1 cellular context compared by ENCODE assay signal in genomic region chr12:26689281-26689841, GRCh38.
TF ChIP-seq lines count a peak whose summit lies in the region.

No MANE protein-coding gene starts in this region.

TF ChIP-seq in HepG2, 621 proteins besides CTCF, POLR2A, EP300 and RAD21 (continued from another document):
- no peak for TF ChIP-seq AFF4 (CRISPR knock-in tag; IDR thresholded peaks at IDR 0.05)
- TF ChIP-seq HDAC2 (CRISPR knock-in tag; IDR thresholded peaks at IDR 0.05), result 0 out of 2 replicates have a peak, but pooled peaks have one; percentile 15
- peak; percentile 56 for TF ChIP-seq HNRNPK (IDR thresholded peaks at IDR 0.05; ENCODE audit: low read depth, low read length, poor library complexity, severe bottlenecking)
- peak; percentile 27; the same call in 1 of the 2 replicates for TF ChIP-seq RXRA (CRISPR knock-in tag; IDR thresholded peaks at IDR 0.05)
- peak; percentile 24; the same call in 1 of the 2 replicates for TF ChIP-seq SIX1 (CRISPR knock-in tag; IDR thresholded peaks at IDR 0.05; ENCODE audit: borderline replicate concordance)
- peak; percentile 32; the same call in 1 of the 2 replicates for TF ChIP-seq ZNF770 (CRISPR knock-in tag; IDR thresholded peaks at IDR 0.05)
- TF ChIP-seq FIP1L1 (IDR thresholded peaks at IDR 0.05; ENCODE audit: borderline replicate concordance, insufficient read depth, low read depth, low read length), result no peak
- no peak for TF ChIP-seq ZBTB39 (CRISPR knock-in tag; IDR thresholded peaks at IDR 0.05)
- peak; percentile 34; the same call in 1 of the 2 replicates for TF ChIP-seq MAX (IDR thresholded peaks at IDR 0.05)
- TF ChIP-seq, protein P1, sequence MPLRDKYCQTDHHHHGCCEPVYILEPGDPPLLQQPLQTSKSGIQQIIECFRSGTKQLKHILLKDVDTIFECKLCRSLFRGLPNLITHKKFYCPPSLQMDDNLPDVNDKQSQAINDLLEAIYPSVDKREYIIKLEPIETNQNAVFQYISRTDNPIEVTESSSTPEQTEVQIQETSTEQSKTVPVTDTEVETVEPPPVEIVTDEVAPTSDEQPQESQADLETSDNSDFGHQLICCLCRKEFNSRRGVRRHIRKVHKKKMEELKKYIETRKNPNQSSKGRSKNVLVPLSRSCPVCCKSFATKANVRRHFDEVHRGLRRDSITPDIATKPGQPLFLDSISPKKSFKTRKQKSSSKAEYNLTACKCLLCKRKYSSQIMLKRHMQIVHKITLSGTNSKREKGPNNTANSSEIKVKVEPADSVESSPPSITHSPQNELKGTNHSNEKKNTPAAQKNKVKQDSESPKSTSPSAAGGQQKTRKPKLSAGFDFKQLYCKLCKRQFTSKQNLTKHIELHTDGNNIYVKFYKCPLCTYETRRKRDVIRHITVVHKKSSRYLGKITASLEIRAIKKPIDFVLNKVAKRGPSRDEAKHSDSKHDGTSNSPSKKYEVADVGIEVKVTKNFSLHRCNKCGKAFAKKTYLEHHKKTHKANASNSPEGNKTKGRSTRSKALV (CRISPR knock-in tag; IDR thresholded peaks at IDR 0.05), result no peak
- TF ChIP-seq ZNF644 (CRISPR knock-in tag; IDR thresholded peaks at IDR 0.05; ENCODE audit: low read depth), result peak; percentile 61; the same call in 1 of the 2 replicates
- 0 out of 2 replicates have a peak, but pooled peaks have one; percentile 6 for TF ChIP-seq FOXA3 (CRISPR knock-in tag; IDR thresholded peaks at IDR 0.05)
- 0 out of 2 replicates have a peak, but pooled peaks have one; percentile 40 for TF ChIP-seq ZMYM4 (CRISPR knock-in tag; IDR thresholded peaks at IDR 0.05)
- no peak for TF ChIP-seq ARID3A (IDR thresholded peaks at IDR 0.05; ENCODE audit: low read depth, low read length)
- TF ChIP-seq, protein P2, sequence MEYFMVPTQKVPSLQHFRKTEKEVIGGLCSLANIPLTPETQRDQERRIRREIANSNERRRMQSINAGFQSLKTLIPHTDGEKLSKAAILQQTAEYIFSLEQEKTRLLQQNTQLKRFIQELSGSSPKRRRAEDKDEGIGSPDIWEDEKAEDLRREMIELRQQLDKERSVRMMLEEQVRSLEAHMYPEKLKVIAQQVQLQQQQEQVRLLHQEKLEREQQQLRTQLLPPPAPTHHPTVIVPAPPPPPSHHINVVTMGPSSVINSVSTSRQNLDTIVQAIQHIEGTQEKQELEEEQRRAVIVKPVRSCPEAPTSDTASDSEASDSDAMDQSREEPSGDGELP (IDR thresholded peaks at IDR 0.05; ENCODE audit: borderline replicate concordance, low read depth), result peak; percentile 68; the same call in 1 of the 2 replicates
- peak; percentile 23; the same call in 1 of the 2 replicates for TF ChIP-seq SAP130 (CRISPR knock-in tag; IDR thresholded peaks at IDR 0.05; ENCODE audit: low read depth)
- TF ChIP-seq, protein P3, sequence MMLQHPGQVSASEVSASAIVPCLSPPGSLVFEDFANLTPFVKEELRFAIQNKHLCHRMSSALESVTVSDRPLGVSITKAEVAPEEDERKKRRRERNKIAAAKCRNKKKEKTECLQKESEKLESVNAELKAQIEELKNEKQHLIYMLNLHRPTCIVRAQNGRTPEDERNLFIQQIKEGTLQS (CRISPR knock-in tag; IDR thresholded peaks at IDR 0.05), result peak; percentile 56; the same call in 1 of the 2 replicates
- TF ChIP-seq CEBPG (CRISPR knock-in tag; IDR thresholded peaks at IDR 0.05), result peak; percentile 73; the same call in 1 of the 2 replicates
- TF ChIP-seq RBM22 (optimal IDR thresholded peaks at IDR 0.05; ENCODE audit: low read length), result peak; percentile 64
- TF ChIP-seq POGZ (CRISPR knock-in tag; IDR thresholded peaks at IDR 0.05), result peak; percentile 38; the same call in 1 of the 2 replicates
- TF ChIP-seq, protein P4, sequence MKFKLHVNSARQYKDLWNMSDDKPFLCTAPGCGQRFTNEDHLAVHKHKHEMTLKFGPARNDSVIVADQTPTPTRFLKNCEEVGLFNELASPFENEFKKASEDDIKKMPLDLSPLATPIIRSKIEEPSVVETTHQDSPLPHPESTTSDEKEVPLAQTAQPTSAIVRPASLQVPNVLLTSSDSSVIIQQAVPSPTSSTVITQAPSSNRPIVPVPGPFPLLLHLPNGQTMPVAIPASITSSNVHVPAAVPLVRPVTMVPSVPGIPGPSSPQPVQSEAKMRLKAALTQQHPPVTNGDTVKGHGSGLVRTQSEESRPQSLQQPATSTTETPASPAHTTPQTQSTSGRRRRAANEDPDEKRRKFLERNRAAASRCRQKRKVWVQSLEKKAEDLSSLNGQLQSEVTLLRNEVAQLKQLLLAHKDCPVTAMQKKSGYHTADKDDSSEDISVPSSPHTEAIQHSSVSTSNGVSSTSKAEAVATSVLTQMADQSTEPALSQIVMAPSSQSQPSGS (CRISPR knock-in tag; IDR thresholded peaks at IDR 0.05), result 0 out of 2 replicates have a peak, but pooled peaks have one; percentile 21
- 0 out of 2 replicates have a peak, but pooled peaks have one; percentile 6 for TF ChIP-seq SOX5 (CRISPR knock-in tag; IDR thresholded peaks at IDR 0.05; ENCODE audit: borderline replicate concordance)
- no peak for TF ChIP-seq PAF1 (CRISPR knock-in tag; IDR thresholded peaks at IDR 0.05)
- peak; percentile 65; the same call in 1 of the 2 replicates for TF ChIP-seq EHMT2 (IDR thresholded peaks at IDR 0.05; ENCODE audit: borderline replicate concordance, low read depth, low read length)
- peak; percentile 70; the same call in 1 of the 2 replicates for TF ChIP-seq ZNF710 (CRISPR knock-in tag; IDR thresholded peaks at IDR 0.05; ENCODE audit: borderline replicate concordance)
- TF ChIP-seq ZNF772 (CRISPR knock-in tag; IDR thresholded peaks at IDR 0.05), result no peak
